Comparison of ENCODE assay signal across 31 cellular contexts in genomic region chr9:85909390-85909789, GRCh38.
"Had no signal": no experiment of that assay in that cellular context is flagged by ENCODE, and none has a peak within 500 bp of the region (broad histone marks: within the 10 kb centered on the region; RNA-seq: fewer than 3 reads in every experiment).

No MANE protein-coding gene starts in this region.

- H3K79me2 ChIP-seq: parathyroid adenoma had no signal

- FAIRE-seq: keratinocyte had no signal

- H3K36me3 ChIP-seq: ascending aorta, cardiac muscle cell, right atrium auricular region, stomach, thyroid gland, upper lobe of right lung had no signal

- H3K27ac ChIP-seq: ascending aorta, cardiac muscle cell, coronary artery, parathyroid adenoma, psoas muscle, right atrium auricular region, stomach, thyroid gland, upper lobe of right lung had no signal

- H3K4me3 ChIP-seq: ascending aorta, cardiac muscle cell, coronary artery, psoas muscle, right atrium auricular region, smooth muscle cell, stomach, thyroid gland, upper lobe of right lung had no signal

- DNase-seq: activated CD4-positive, alpha-beta memory T cell treated with anti-CD3 and anti-CD28 coated beads, Interleukin-2, amount 10 ng/mL, durations not matched to agents 7 days and 5 days; activated CD4-positive, alpha-beta T cell treated with anti-CD3 and anti-CD28 coated beads for 1 hour; activated CD4-positive, alpha-beta T cell treated with anti-CD3 and anti-CD28 coated beads, Interleukin-2, amount 10 ng/mL, durations not matched to agents 7 days and 5 days; activated CD8-positive, alpha-beta memory T cell treated with anti-CD3 and anti-CD28 coated beads, Interleukin-2, amount 50 U/mL, for 48 hours; activated gamma-delta T cell; activated naive CD4-positive, alpha-beta T cell treated with anti-CD3 and anti-CD28 coated beads, Interleukin-2, amount 10 ng/mL, durations not matched to agents 7 days and 5 days; activated naive CD8-positive, alpha-beta T cell treated with anti-CD3 and anti-CD28 coated beads, Interleukin-2, amount 10 ng/mL, durations not matched to agents 7 days and 5 days; activated T-cell treated with anti-CD3 and anti-CD28 coated beads, Interleukin-2, amount 50 U/mL, for 24 hours; effector memory CD8-positive, alpha-beta T cell; head of caudate nucleus; hippocampal formation; left cardiac atrium; left ventricle myocardium superior; mammary epithelial cell; nucleus accumbens; psoas muscle; stimulated activated CD4-positive, alpha-beta T cell treated with anti-CD3 and anti-CD28 coated beads, Interleukin-1b, Interleukin-23, amount 100 ng/mL, for 48 hours; stimulated activated CD4-positive, alpha-beta T cell treated with anti-CD3 and anti-CD28 coated beads, Interleukin-4, amount 100 ng/mL, for 4 hours; stimulated activated CD8-positive, alpha-beta memory T cell treated with anti-CD3 and anti-CD28 coated beads, Interleukin-4, amount 100 ng/mL, for 48 hours; stimulated activated naive B cell treated with anti-CD40 and anti-IgM and Interleukin-4, amounts not matched to agents 10 μg/mL and 1 μg/mL and 100 μg/mL, for 72 hours; stomach; T1000; thyroid gland; upper lobe of right lung had no signal

- H3K4me1 ChIP-seq: ascending aorta, parathyroid adenoma, psoas muscle, right atrium auricular region, stomach, thyroid gland, upper lobe of right lung had no signal

- H3K9me3 ChIP-seq: ascending aorta, psoas muscle, right atrium auricular region, stomach, thyroid gland, upper lobe of right lung had no signal

- ATAC-seq: effector memory CD8-positive, alpha-beta T cell; left cardiac atrium; left ventricle myocardium superior; psoas muscle; stimulated activated naive B cell treated with anti-CD40 and anti-IgM and Interleukin-4, amounts not matched to agents 10 μg/mL and 1 μg/mL and 100 μg/mL, for 72 hours; upper lobe of right lung had no signal

- H2AFZ ChIP-seq: parathyroid adenoma had no signal

- H3K27me3 ChIP-seq: ascending aorta, cardiac muscle cell, right atrium auricular region, stomach, thyroid gland, upper lobe of right lung had no signal

- H3K4me2 ChIP-seq: smooth muscle cell had no signal

- H3K9ac ChIP-seq: parathyroid adenoma had no signal
